10 cellular contexts compared by ENCODE assay signal in genomic region chr6:14635195-14635594, GRCh38.
DNase-seq lines count a peak whose midpoint lies in the region; ATAC-seq lines count a peak whose summit lies in the region.
"Had no signal": no experiment of that assay in that cellular context is flagged by ENCODE, and none has a peak within 500 bp of the region (broad histone marks: within the 10 kb centered on the region; RNA-seq: fewer than 3 reads in every experiment).

No MANE protein-coding gene starts in this region.

- CTCF ChIA-PET in activated CD4-positive, alpha-beta T cell treated with anti-CD3 and anti-CD28 coated beads for 36 hours (lab: Charles Lee), result interaction anchor here (0.6 to 2.0 kb wide), 3 partner anchors 9 to 119 kb away, joined by 3 to 6 read pairs (median 3); no protein-coding TSS in a partner anchor

- POLR2A ChIA-PET in activated CD4-positive, alpha-beta T cell treated with anti-CD3 and anti-CD28 coated beads for 36 hours (lab: Charles Lee), result interaction anchor here (0.7 to 1.1 kb wide), 2 partner anchors 26 to 145 kb away, joined by 3 read pairs; no protein-coding TSS in a partner anchor

- peaks cover 64% of the 10 kb centered on the region for H3K4me1 Mint-ChIP-seq in activated CD4-positive, alpha-beta T cell treated with anti-CD3 and anti-CD28 coated beads for 36 hours
- peaks cover 61% of the 10 kb centered on the region for H3K4me1 Mint-ChIP-seq in activated naive CD8-positive, alpha-beta T cell treated with anti-CD3 and anti-CD28 coated beads, Interleukin-2, amount 50 U/mL, for 24 hours

- peaks cover 4% of the 10 kb centered on the region for H3K36me3 Mint-ChIP-seq in activated CD4-positive, alpha-beta T cell treated with anti-CD3 and anti-CD28 coated beads for 36 hours (ENCODE audit: low read depth)
- no peaks in the 10 kb centered on the region for H3K36me3 Mint-ChIP-seq in activated naive CD8-positive, alpha-beta T cell treated with anti-CD3 and anti-CD28 coated beads, Interleukin-2, amount 50 U/mL, for 24 hours (ENCODE audit: low read depth)

- H3K9me3 Mint-ChIP-seq in activated CD4-positive, alpha-beta T cell treated with anti-CD3 and anti-CD28 coated beads for 36 hours (ENCODE audit: low read depth), result no peaks in the 10 kb centered on the region
- H3K9me3 Mint-ChIP-seq in activated naive CD8-positive, alpha-beta T cell treated with anti-CD3 and anti-CD28 coated beads, Interleukin-2, amount 50 U/mL, for 24 hours, result peaks cover 6% of the 10 kb centered on the region

- no peaks in the 10 kb centered on the region for H3K27me3 Mint-ChIP-seq in activated CD4-positive, alpha-beta T cell treated with anti-CD3 and anti-CD28 coated beads for 36 hours
- H3K27me3 Mint-ChIP-seq in activated naive CD8-positive, alpha-beta T cell treated with anti-CD3 and anti-CD28 coated beads, Interleukin-2, amount 50 U/mL, for 24 hours, result peaks cover 3% of the 10 kb centered on the region

- peak overlapping the region; percentile 93 for H3K27ac Mint-ChIP-seq in activated CD4-positive, alpha-beta T cell treated with anti-CD3 and anti-CD28 coated beads for 36 hours
- peak overlapping the region; percentile 81 for H3K27ac Mint-ChIP-seq in activated naive CD8-positive, alpha-beta T cell treated with anti-CD3 and anti-CD28 coated beads, Interleukin-2, amount 50 U/mL, for 24 hours

- peak; percentile 32 for ATAC-seq in GM19468 (IDR thresholded peaks at IDR 0.05; ENCODE audit: extremely low read depth, unreplicated experiment)
- peak; percentile 61 for ATAC-seq in activated CD4-positive, alpha-beta T cell treated with anti-CD3 and anti-CD28 coated beads for 36 hours
- ATAC-seq in activated naive CD8-positive, alpha-beta T cell treated with anti-CD3 and anti-CD28 coated beads, Interleukin-2, amount 50 U/mL, for 24 hours, result peak; percentile 69
- no peak for ATAC-seq in GM21786 (IDR thresholded peaks at IDR 0.05; ENCODE audit: unreplicated experiment)
- ATAC-seq in HG02642 (IDR thresholded peaks at IDR 0.05; ENCODE audit: poor library complexity, unreplicated experiment), result no peak
- ATAC-seq: right cardiac atrium had no signal

- DNase-seq in activated CD4-positive, alpha-beta T cell treated with anti-CD3 and anti-CD28 coated beads for 36 hours, result peak; percentile 73
- peak; percentile 45 for DNase-seq in activated naive CD8-positive, alpha-beta T cell treated with anti-CD3 and anti-CD28 coated beads, Interleukin-2, amount 50 U/mL, for 24 hours
- DNase-seq in stimulated activated CD8-positive, alpha-beta memory T cell treated with anti-CD3 and anti-CD28 coated beads, Interleukin-4, amount 100 ng/mL, for 48 hours, result peak; percentile 55
- no peak for DNase-seq in HuH-7 (ENCODE audit: low spot score)
- DNase-seq in NCI-H2171 (lab: John Stamatoyannopoulos, UW), result no peak
- DNase-seq: NCI-H2029 treated with DMSO at 0.1 percent for 48 hours, right cardiac atrium had no signal

- peak overlapping the region; percentile 75 for H3K4me3 Mint-ChIP-seq in activated CD4-positive, alpha-beta T cell treated with anti-CD3 and anti-CD28 coated beads for 36 hours
- H3K4me3 Mint-ChIP-seq in activated naive CD8-positive, alpha-beta T cell treated with anti-CD3 and anti-CD28 coated beads, Interleukin-2, amount 50 U/mL, for 24 hours, result peak overlapping the region; percentile 57

- intact Hi-C loops in activated CD4-positive, alpha-beta T cell treated with anti-CD3 and anti-CD28 coated beads for 36 hours (cut with DNase I, micrococcal nuclease), result loop anchor here (2.0 to 5.0 kb wide), 4 partner anchors 42 to 424 kb away; no protein-coding TSS in a partner anchor

Comparison
In these comparisons a context has a peak if more than half of its experiments do, and no peak if none do; other contexts are left out.
1. ATAC-seq: peak in GM19468 (single experiment), activated CD4-positive, alpha-beta T cell treated with anti-CD3 and anti-CD28 coated beads for 36 hours (single experiment) and activated naive CD8-positive, alpha-beta T cell treated with anti-CD3 and anti-CD28 coated beads, Interleukin-2, amount 50 U/mL, for 24 hours (single experiment); none in GM21786 (single experiment) and HG02642 (single experiment).
2. DNase-seq: peak in activated CD4-positive, alpha-beta T cell treated with anti-CD3 and anti-CD28 coated beads for 36 hours (single experiment), activated naive CD8-positive, alpha-beta T cell treated with anti-CD3 and anti-CD28 coated beads, Interleukin-2, amount 50 U/mL, for 24 hours (single experiment) and stimulated activated CD8-positive, alpha-beta memory T cell treated with anti-CD3 and anti-CD28 coated beads, Interleukin-4, amount 100 ng/mL, for 48 hours (single experiment); none in HuH-7 (single experiment) and NCI-H2171 (single experiment).